17 cellular contexts compared by ENCODE assay signal in the genomic region with DNA sequence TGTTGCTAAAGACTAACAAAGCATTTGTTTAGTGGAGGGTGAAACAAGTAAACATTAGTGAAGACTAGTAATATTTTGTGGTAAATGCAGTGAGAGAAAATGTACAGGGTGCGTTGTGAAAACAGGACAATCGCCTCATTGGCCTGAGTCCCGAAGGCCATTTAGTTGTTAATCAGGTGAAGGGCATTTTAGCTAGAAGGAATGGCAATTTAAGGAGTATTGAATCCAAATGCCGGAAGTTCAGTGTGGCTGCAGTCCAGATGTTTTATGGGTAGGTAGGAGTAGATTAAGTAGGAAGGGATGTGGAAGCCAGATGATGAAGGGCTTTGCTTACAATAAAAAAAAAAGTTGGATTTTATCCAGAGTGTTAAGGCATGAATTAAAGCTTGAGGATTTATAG.
"Had no signal": no experiment of that assay in that cellular context is flagged by ENCODE, and none has a peak within 500 bp of the region (broad histone marks: within the 10 kb centered on the region; RNA-seq: fewer than 3 reads in every experiment).

No MANE protein-coding gene starts in this region.

- H3K9me3 ChIP-seq: body of pancreas, spleen had no signal

- H2AFZ ChIP-seq: parathyroid adenoma had no signal

- H3K36me3 ChIP-seq: spleen had no signal

- H3K4me1 ChIP-seq: body of pancreas, parathyroid adenoma, spleen had no signal

- H3K27me3 ChIP-seq: body of pancreas, spleen had no signal

- H3K27ac ChIP-seq: body of pancreas, epithelial cell of prostate, parathyroid adenoma, spleen, VCaP had no signal

- H3K79me2 ChIP-seq: parathyroid adenoma had no signal

- ATAC-seq: activated T-cell treated with anti-CD3 and anti-CD28 coated beads, Interleukin-2, amount 50 U/mL, for 4 hours; body of pancreas; effector memory CD8-positive, alpha-beta T cell; left lobe of liver; natural killer cell treated with Interleukin-12 subunit alpha and Interleukin-12 subunit beta and Interleukin-15 and Interleukin-18, amount 100 ng/mL, for 72 hours; stimulated activated naive B cell treated with anti-CD40 and anti-IgM and Interleukin-4, amounts not matched to agents 10 μg/mL and 1 μg/mL and 100 μg/mL, for 72 hours had no signal

- H3K4me3 ChIP-seq: body of pancreas, lung, spleen had no signal

- DNase-seq: activated CD4-positive, alpha-beta T cell treated with anti-CD3 and anti-CD28 coated beads, Interleukin-2, amount 50 U/mL, for 1 hour; activated CD4-positive, CD25-positive, alpha-beta regulatory T cell treated with anti-CD3 and anti-CD28 coated beads, Interleukin-2, amount 50 U/mL, for 72 hours; activated CD8-positive, alpha-beta memory T cell treated with anti-CD3 and anti-CD28 coated beads, Interleukin-2, amount 50 U/mL, for 4 hours; activated naive CD4-positive, alpha-beta T cell treated with anti-CD3 and anti-CD28 coated beads for 36 hours; activated T-cell treated with anti-CD3 and anti-CD28 coated beads, Interleukin-2, amount 50 U/mL, for 4 hours; body of pancreas; dermis blood vessel endothelial cell; effector memory CD8-positive, alpha-beta T cell; foreskin melanocyte; spleen; stimulated activated naive B cell treated with anti-CD40 and anti-IgM and Interleukin-4, amounts not matched to agents 10 μg/mL and 1 μg/mL and 100 μg/mL, for 72 hours had no signal
